ENCODE assay signal across 1 cellular context in genomic region chr3:99704417-99704816, GRCh38.
TF ChIP-seq lines count a peak whose summit lies in the region.

No MANE protein-coding gene starts in this region.

TF ChIP-seq in HCT116, 20 proteins besides CTCF, POLR2A, EP300 and RAD21 (continued from another document):
- TF ChIP-seq YY1 (IDR thresholded peaks at IDR 0.05; ENCODE audit: extremely low read depth, insufficient replicate concordance, low read depth, low read length) (no peak), POLR2AphosphoS5 (IDR thresholded peaks at IDR 0.05; ENCODE audit: low read depth, low read length) (no peak)
